Comparison of ENCODE assay signal across 1 cellular context in genomic region chr18:23231340-23232021, GRCh38.
TF ChIP-seq lines count a peak whose summit lies in the region.

No MANE protein-coding gene starts in this region.

TF ChIP-seq in GM12878, 131 proteins besides CTCF, POLR2A, EP300 and RAD21 (continued from another document):
- peak; percentile 98 for TF ChIP-seq MYB (IDR thresholded peaks at IDR 0.05; ENCODE audit: borderline replicate concordance, low read depth, low read length)
- TF ChIP-seq BCL3 (IDR thresholded peaks at IDR 0.05; ENCODE audit: borderline replicate concordance, insufficient read depth, low read depth, low read length, poor library complexity, severe bottlenecking): peak; percentile 94
- TF ChIP-seq ZZZ3 (IDR thresholded peaks at IDR 0.05; ENCODE audit: control insufficient read depth, insufficient read length, low read depth): no peak
- peak; percentile 98 for TF ChIP-seq MTA3 (IDR thresholded peaks at IDR 0.05; ENCODE audit: borderline replicate concordance, low read length)
- TF ChIP-seq BMI1 (IDR thresholded peaks at IDR 0.05; ENCODE audit: borderline replicate concordance): peak; percentile 93
- peak; percentile 64; the same call in 1 of the 2 replicates for TF ChIP-seq ZNF207 (IDR thresholded peaks at IDR 0.05; ENCODE audit: borderline replicate concordance)
- peak; percentile 97 for TF ChIP-seq SPI1 (IDR thresholded peaks at IDR 0.05; ENCODE audit: borderline replicate concordance, insufficient read depth, low read depth, low read length)
- TF ChIP-seq KDM1A (IDR thresholded peaks at IDR 0.05; ENCODE audit: borderline replicate concordance): no peak
- peak; percentile 99 for TF ChIP-seq JUNB (IDR thresholded peaks at IDR 0.05)
- peak; percentile 95 for TF ChIP-seq CHD2 (IDR thresholded peaks at IDR 0.05; ENCODE audit: borderline replicate concordance, low read depth, low read length)
- TF ChIP-seq WRNIP1 (IDR thresholded peaks at IDR 0.05; ENCODE audit: borderline replicate concordance, low read depth, low read length): peak; percentile 87; the same call in 1 of the 2 replicates
- TF ChIP-seq YBX1 (IDR thresholded peaks at IDR 0.05): no peak
- peak; percentile 97 for TF ChIP-seq ZBED1 (IDR thresholded peaks at IDR 0.05; ENCODE audit: borderline replicate concordance)
- TF ChIP-seq RBBP5 (conservative IDR thresholded peaks at IDR 0.05): 0 out of 2 replicates have a peak, but pooled peaks have one; percentile 14
